20 cellular contexts compared by ENCODE assay signal in the genomic region with DNA sequence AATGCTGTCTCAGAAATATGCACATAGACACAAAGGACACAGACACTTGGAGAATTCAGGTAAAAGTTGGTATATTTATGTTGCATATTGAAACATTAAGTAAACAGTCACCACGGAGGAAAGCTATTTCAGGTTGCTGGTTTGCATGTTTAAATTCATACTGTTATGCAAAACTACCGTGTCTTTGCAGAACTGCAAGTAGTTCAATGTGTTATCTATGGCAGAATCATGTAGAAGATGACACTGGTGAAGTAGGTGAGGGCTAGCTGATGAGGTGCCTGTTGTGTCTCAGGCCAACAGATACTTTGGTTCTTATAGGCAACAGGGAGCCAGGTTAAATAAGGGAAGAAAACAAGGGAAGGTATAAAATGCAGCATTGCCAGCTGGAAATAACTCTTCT.
"Had no signal": no experiment of that assay in that cellular context is flagged by ENCODE, and none has a peak within 500 bp of the region (broad histone marks: within the 10 kb centered on the region; RNA-seq: fewer than 3 reads in every experiment).

No MANE protein-coding gene starts in this region.

- H3K9me3 ChIP-seq: adrenal gland, colonic mucosa, esophagus squamous epithelium, mucosa of descending colon, neutrophil, stomach, thoracic aorta had no signal

- ATAC-seq: foreskin keratinocyte; mucosa of descending colon; naive thymus-derived CD8-positive, alpha-beta T cell had no signal

- H3K27me3 ChIP-seq: adrenal gland, colonic mucosa, esophagus squamous epithelium, foreskin keratinocyte, neutrophil, stomach had no signal

- H3K4me3 Mint-ChIP-seq: activated CD4-positive, alpha-beta T cell treated with anti-CD3 and anti-CD28 coated beads, Interleukin-2, amount 10 ng/mL, durations not matched to agents 7 days and 5 days; naive thymus-derived CD8-positive, alpha-beta T cell had no signal

- DNase-seq: activated CD4-positive, alpha-beta T cell treated with anti-CD3 and anti-CD28 coated beads, Interleukin-2, amount 10 ng/mL, durations not matched to agents 7 days and 5 days; activated CD4-positive, CD25-positive, alpha-beta regulatory T cell; activated naive CD4-positive, alpha-beta T cell treated with anti-CD3 and anti-CD28 coated beads, Interleukin-2, amount 50 U/mL, for 16 hours; activated T-cell treated with anti-CD3 and anti-CD28 coated beads for 4 hours; adrenal gland; caudate nucleus; colonic mucosa; esophagus squamous epithelium; foreskin keratinocyte; head of caudate nucleus; mucosa of descending colon; naive thymus-derived CD8-positive, alpha-beta T cell; retina; stimulated activated CD4-positive, alpha-beta T cell treated with anti-CD3 and anti-CD28 coated beads, Interleukin-15, amount 100 ng/mL, for 24 hours; stimulated activated CD4-positive, alpha-beta T cell treated with anti-CD3 and anti-CD28 coated beads, Interleukin-4, amount 100 ng/mL, for 4 hours; stomach had no signal

- H3K4me1 Mint-ChIP-seq: activated CD4-positive, alpha-beta T cell treated with anti-CD3 and anti-CD28 coated beads, Interleukin-2, amount 10 ng/mL, durations not matched to agents 7 days and 5 days; naive thymus-derived CD8-positive, alpha-beta T cell had no signal

- H3K36me3 ChIP-seq: adrenal gland, colonic mucosa, esophagus squamous epithelium, neutrophil, stomach, thoracic aorta had no signal

- H3K27ac ChIP-seq: adrenal gland, colonic mucosa, esophagus squamous epithelium, foreskin keratinocyte, neutrophil, stomach, thoracic aorta had no signal

- H3K27ac Mint-ChIP-seq: activated CD4-positive, alpha-beta T cell treated with anti-CD3 and anti-CD28 coated beads, Interleukin-2, amount 10 ng/mL, durations not matched to agents 7 days and 5 days; activated T-helper 2 cell treated with anti-CD3 and anti-CD28 coated beads, Interferon-gamma antibody, Interleukin-2, Interleukin-4, amounts not matched to agents 10 μg/mL and 5 μg/mL and 100 μg/mL, durations not matched to agents 14 hours and 24 hours and 36 hours; naive thymus-derived CD8-positive, alpha-beta T cell had no signal

- H3K4me3 ChIP-seq: adrenal gland, colonic mucosa, esophagus squamous epithelium, mucosa of descending colon, stomach, thoracic aorta had no signal

- H3K4me1 ChIP-seq: adrenal gland, colonic mucosa, esophagus squamous epithelium, foreskin keratinocyte, stomach had no signal

- FAIRE-seq: islet of Langerhans had no signal

- H3K9me3 Mint-ChIP-seq: activated CD4-positive, alpha-beta T cell treated with anti-CD3 and anti-CD28 coated beads, Interleukin-2, amount 10 ng/mL, durations not matched to agents 7 days and 5 days; activated T-helper 2 cell treated with anti-CD3 and anti-CD28 coated beads, Interferon-gamma antibody, Interleukin-2, Interleukin-4, amounts not matched to agents 10 μg/mL and 5 μg/mL and 100 μg/mL, durations not matched to agents 14 hours and 24 hours and 36 hours had no signal

- H3K27me3 Mint-ChIP-seq: activated CD4-positive, alpha-beta T cell treated with anti-CD3 and anti-CD28 coated beads, Interleukin-2, amount 10 ng/mL, durations not matched to agents 7 days and 5 days had no signal

- H3K36me3 Mint-ChIP-seq: naive thymus-derived CD8-positive, alpha-beta T cell had no signal
